Comparison of ENCODE assay signal across 24 cellular contexts in the genomic region with DNA sequence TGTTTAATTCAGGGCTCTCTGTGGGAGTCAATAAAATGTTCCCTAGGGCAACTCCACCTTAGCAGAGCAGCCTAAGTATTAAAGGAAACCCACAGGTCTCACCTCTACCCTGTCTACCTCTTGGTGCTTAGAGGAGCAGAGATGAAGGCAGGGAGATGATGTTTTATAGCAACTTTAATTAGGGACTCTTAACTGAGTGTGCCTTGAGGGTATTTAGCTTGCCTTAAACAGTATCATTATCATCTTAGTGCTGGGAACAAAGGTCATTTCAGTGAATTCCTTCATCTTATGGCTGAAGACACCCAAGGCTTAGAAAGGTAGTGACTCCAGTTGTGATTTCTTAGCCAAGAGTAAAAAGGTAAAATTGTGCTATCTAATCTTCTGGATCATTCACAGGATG. TPM values are rescaled to one million over a fixed set of nuclear protein-coding genes. Genes with fewer than 3 reads are reported as not detected.
"Had no signal": no experiment of that assay in that cellular context is flagged by ENCODE, and none has a peak within 500 bp of the region (broad histone marks: within the 10 kb centered on the region; RNA-seq: fewer than 3 reads in every experiment).

No MANE protein-coding gene starts in this region.

- H3K9me3 ChIP-seq: adrenal gland, ascending aorta, heart right ventricle, sigmoid colon, testis, vagina had no signal

- H3K27me3 ChIP-seq: adrenal gland, ascending aorta, brain microvascular endothelial cell, heart right ventricle, neural progenitor cell, sigmoid colon, testis, vagina had no signal

- H3K4me3 ChIP-seq: adrenal gland, ascending aorta, heart right ventricle, lung, neural progenitor cell, sigmoid colon, testis, vagina had no signal

- ATAC-seq: heart right ventricle; naive thymus-derived CD8-positive, alpha-beta T cell had no signal

- DNase-seq: activated naive CD4-positive, alpha-beta T cell; activated T-cell treated with anti-CD3 and anti-CD28 coated beads, Interleukin-2, amount 50 U/mL, for 24 hours; brain microvascular endothelial cell; caudate nucleus; dermis blood vessel endothelial cell; effector CD8-positive, alpha-beta T cell; erythroblast; foreskin fibroblast; heart right ventricle; kidney; naive thymus-derived CD8-positive, alpha-beta T cell; sigmoid colon; stimulated activated CD4-positive, alpha-beta T cell treated with anti-CD3 and anti-CD28 coated beads, Interleukin-2, amount 100 ng/mL, for 48 hours; stimulated activated CD8-positive, alpha-beta memory T cell treated with anti-CD3 and anti-CD28 coated beads, Interleukin-4, amount 100 ng/mL, for 48 hours; stimulated activated naive CD4-positive, alpha-beta T cell; testis had no signal

- H3K27ac ChIP-seq: adrenal gland, ascending aorta, brain microvascular endothelial cell, heart right ventricle, neural progenitor cell, sigmoid colon, testis, vagina had no signal

- H3K36me3 ChIP-seq: adrenal gland, brain microvascular endothelial cell, neural progenitor cell had no signal

- H3K4me1 ChIP-seq: adrenal gland, ascending aorta, heart right ventricle, neural progenitor cell, sigmoid colon, testis, vagina had no signal

RNA-seq across cellular contexts. Expression of a gene that starts 26.7 kb away (rescaled TPM):
- total RNA-seq: activated T-helper 2 cell treated with anti-CD3 and anti-CD28 coated beads, Interferon-gamma antibody, Interleukin-2, Interleukin-4, amounts not matched to agents 10 μg/mL and 5 μg/mL and 100 μg/mL, durations not matched to agents 14 hours and 24 hours and 36 hours; ascending aorta; dermis blood vessel endothelial cell; fibroblast of lung; heart right ventricle; naive thymus-derived CD8-positive, alpha-beta T cell; omental fat pad; vagina had no signal
